8 cellular contexts compared by ENCODE assay signal in the genomic region with DNA sequence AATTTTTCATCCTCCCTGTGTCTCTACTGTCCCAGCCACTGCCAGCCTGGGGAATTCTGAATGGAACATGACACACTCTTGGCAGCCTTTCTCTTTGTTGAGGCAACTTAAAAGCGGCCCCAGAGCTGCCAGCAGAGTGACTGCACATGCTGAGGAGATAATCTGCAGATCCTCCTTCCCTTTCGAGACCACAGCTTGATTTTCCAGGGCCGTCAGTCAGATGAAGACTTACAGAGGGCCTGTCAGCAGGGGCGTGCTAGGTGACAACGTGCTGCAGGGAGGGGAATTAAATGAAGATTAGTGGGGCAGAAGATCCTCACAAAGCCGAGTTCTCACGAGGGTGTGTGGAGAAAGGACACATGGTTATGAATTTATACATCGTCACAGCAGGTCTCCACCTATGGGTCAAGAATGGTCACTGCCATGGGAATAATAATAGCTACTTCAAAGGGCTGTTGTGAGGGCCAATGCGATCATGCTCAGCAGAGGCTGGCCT.
DNase-seq lines count a peak whose midpoint lies in the region; ATAC-seq, FAIRE-seq and TF ChIP-seq lines count a peak whose summit lies in the region.

No MANE protein-coding gene starts in this region.

- H3K4me2 ChIP-seq in HepG2 (ENCODE audit: low read depth, low read length): no peak overlapping the region

- TF ChIP-seq CTCF in Calu3 (IDR thresholded peaks at IDR 0.05; ENCODE audit: unreplicated experiment): peak; percentile 39
- TF ChIP-seq CTCF in brain microvascular endothelial cell (IDR thresholded peaks at IDR 0.05; ENCODE audit: low read depth, low read length, missing control alignments): peak; percentile 66
- TF ChIP-seq CTCF in HepG2 (CRISPR knock-in tag; IDR thresholded peaks at IDR 0.05): peak; percentile 60

- DNase-seq in Calu3: peak; percentile 32
- DNase-seq in LoVo (ENCODE audit: low spot score): peak; percentile 33
- peak; percentile 45 for DNase-seq in brain microvascular endothelial cell
- peak; percentile 25 for DNase-seq in HepG2 (ENCODE audit: low spot score)
- no peak for DNase-seq in central memory CD4-positive, alpha-beta T cell
- DNase-seq in occipital lobe (lab: John Stamatoyannopoulos, UW): no peak
- DNase-seq in foreskin melanocyte: no peak

- TF ChIP-seq EP300 in HepG2 (IDR thresholded peaks at IDR 0.05; ENCODE audit: low read depth in 2 of 2, low read length in 2 of 2): no peak
- no peak for TF ChIP-seq EP300 in HepG2 (CRISPR knock-in tag; IDR thresholded peaks at IDR 0.05; ENCODE audit: borderline replicate concordance)

- POLR2A ChIA-PET in HepG2 (lab: Yijun Ruan, JAX): no interaction called here

- no peaks in the 10 kb centered on the region for H3K9me3 Mint-ChIP-seq in Calu3 (ENCODE audit: low read depth, unreplicated experiment)

- H3K27ac Mint-ChIP-seq in Calu3 (ENCODE audit: unreplicated experiment): no peak overlapping the region

- in situ Hi-C loops in brain microvascular endothelial cell (cut with HindIII; ENCODE audit: low pct_ligation_motif_present, low sequenced_read_pairs) (no loop called here), HepG2 (cut with HindIII; ENCODE audit: extremely low pct_ligation_motif_present, low pct_unique_long_range_greater_than_20kb) (no loop called here)

- no peaks in the 10 kb centered on the region for H3K79me2 ChIP-seq in HepG2 (ENCODE audit: insufficient read depth, low read length)

- peaks cover 8% of the 10 kb centered on the region for H3K4me1 Mint-ChIP-seq in Calu3 (ENCODE audit: low read depth, unreplicated experiment)

- BruUV-seq in Calu3 (replicated peaks; lab: Mats Ljungman, UMichigan): no TSS peak
- no TSS peak for BruUV-seq in HepG2 (replicated peaks; lab: Mats Ljungman, UMichigan)

- no peaks in the 10 kb centered on the region for H3K36me3 ChIP-seq in brain microvascular endothelial cell (replicated peaks)
- H3K36me3 ChIP-seq in HepG2 (replicated peaks in 1 of 2; ENCODE audit: control insufficient read depth in 1 of 2, insufficient read depth in 2 of 2, low read length in 2 of 2): peaks cover 2 to 6% of the 10 kb centered on the region in 2 experiments; a peak in 3 of 5 replicates

- H4K20me1 ChIP-seq in HepG2 (ENCODE audit: insufficient read depth, low read length): no peaks in the 10 kb centered on the region

- H3K4me1 ChIP-seq in HepG2 (ENCODE audit: insufficient read depth, low read length): no peaks in the 10 kb centered on the region

- H3K27me3 Mint-ChIP-seq in Calu3 (ENCODE audit: unreplicated experiment): peaks cover 34% of the 10 kb centered on the region

- H3K36me3 Mint-ChIP-seq in Calu3 (ENCODE audit: insufficient read depth, unreplicated experiment): no peaks in the 10 kb centered on the region

- TF ChIP-seq RAD21 in HepG2 (CRISPR knock-in tag; IDR thresholded peaks at IDR 0.05): no peak

- H3K27ac ChIP-seq in brain microvascular endothelial cell (no peak overlapping the region), HepG2 (ENCODE audit: extremely low read length, insufficient read depth, low read length) (no peak overlapping the region)

- no peak for TF ChIP-seq POLR2A in HepG2 (IDR thresholded peaks at IDR 0.05; ENCODE audit: insufficient read depth in 1 of 2, low read depth in 2 of 2, low read length in 2 of 2)

- H3K4me3 Mint-ChIP-seq in Calu3 (ENCODE audit: low read depth, unreplicated experiment): no peak overlapping the region

- CTCF ChIA-PET in Calu3 (lab: Charles Lee): interaction anchor here (0.5 to 1.4 kb wide), 11 partner anchors 9 to 723 kb away, joined by 3 to 17 read pairs (median 4); no protein-coding TSS in a partner anchor
- CTCF ChIA-PET in HepG2 (lab: Yijun Ruan, JAX; ENCODE audit: low intra/inter-chr PET ratio, low total read pairs): no interaction called here

- H3K4me3 ChIP-seq in brain microvascular endothelial cell (ENCODE audit: low read depth, low read length) (no peak overlapping the region), HepG2 (replicated peaks in 1 of 3; ENCODE audit: insufficient read depth in 1 of 3, low read depth in 2 of 3, low read length in 3 of 3) (no peak overlapping the region)

- no peak overlapping the region for H2AFZ ChIP-seq in HepG2 (ENCODE audit: low read length)

- ATAC-seq in HepG2 (peak; percentile 84), HG03039 (IDR thresholded peaks at IDR 0.05; ENCODE audit: unreplicated experiment) (no peak)

- no peak overlapping the region for H3K9ac ChIP-seq in HepG2 (ENCODE audit: insufficient read depth, low read depth, low read length)

- WGBS in HepG2 (ENCODE audit: low lambda C conversion rate): 67% methylated on average over 9 of the region's 9 CpGs

- no peaks in the 10 kb centered on the region for H3K9me3 ChIP-seq in HepG2 (ENCODE audit: low read length)

- H3K27me3 ChIP-seq in brain microvascular endothelial cell (replicated peaks) (no peaks in the 10 kb centered on the region), HepG2 (ENCODE audit: control insufficient read depth in 1 of 2, insufficient read depth in 2 of 2, low read length in 2 of 2) (no peaks in the 10 kb centered on the region)

- intact Hi-C loops in Calu3 (cut with micrococcal nuclease; ENCODE audit: unreplicated experiment) (loop anchor here (1.0 kb wide), 1 partner anchor 60 kb away; no protein-coding TSS in a partner anchor), HepG2 (cut with micrococcal nuclease; ENCODE audit: unreplicated experiment) (loop anchor here (1.0 kb wide), 1 partner anchor 61 kb away; no protein-coding TSS in a partner anchor)

- FAIRE-seq in HepG2 (lab: Jason Lieb, UNC): peak; percentile 52

TF ChIP-seq in HepG2, 621 proteins besides CTCF, POLR2A, EP300 and RAD21:
- TF ChIP-seq STAG1 (CRISPR knock-in tag; IDR thresholded peaks at IDR 0.05) (peak; percentile 43), SMC3 (IDR thresholded peaks at IDR 0.05; ENCODE audit: low read length) (peak; percentile 34; the same call in 1 of the 2 replicates), NFYC (CRISPR knock-in tag; IDR thresholded peaks at IDR 0.05) (no peak)

Comparison
In these comparisons a context has a peak if more than half of its experiments do, and no peak if none do; other contexts are left out.
1. DNase-seq: peak in Calu3 (single experiment), LoVo (single experiment), brain microvascular endothelial cell (single experiment) and HepG2 (single experiment); none in central memory CD4-positive, alpha-beta T cell (single experiment), occipital lobe (single experiment) and foreskin melanocyte (single experiment).
2. Peak in every context shown above with its lines, with median percentiles within 50 percentile points of each other: CTCF ChIP-seq.